21 cellular contexts compared by ENCODE assay signal in the genomic region with DNA sequence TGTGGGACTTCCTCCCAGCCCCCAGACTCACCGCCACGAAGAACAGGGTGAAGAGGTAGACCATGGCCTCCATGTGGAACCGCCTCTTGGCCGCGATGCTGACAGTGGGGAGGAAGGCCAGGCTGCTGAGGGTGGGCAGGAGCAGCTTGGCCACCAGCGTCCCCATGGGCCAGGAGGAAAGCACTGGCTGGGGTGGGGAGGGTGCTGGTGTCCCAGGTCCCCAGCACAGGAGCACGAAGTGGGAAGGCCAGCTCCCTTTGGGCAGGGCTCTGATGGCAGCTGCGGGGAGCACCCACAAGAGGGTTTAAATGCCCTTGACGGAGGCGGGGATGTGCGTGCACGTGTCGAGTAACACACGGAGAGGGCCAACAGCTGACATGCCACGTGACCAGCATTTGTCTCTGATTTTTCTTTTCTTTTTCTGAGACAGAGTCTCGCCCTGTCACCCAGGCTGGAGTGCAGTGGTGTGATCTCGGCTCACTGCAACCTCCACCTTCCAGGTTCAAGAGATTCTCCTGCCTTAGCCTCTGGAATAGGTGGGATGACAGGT. TPM values are rescaled to one million over a fixed set of nuclear protein-coding genes. Genes with fewer than 3 reads are reported as not detected.
DNase-seq lines count a peak whose midpoint lies in the region; ATAC-seq, FAIRE-seq and TF ChIP-seq lines count a peak whose summit lies in the region.
"Had no signal": no experiment of that assay in that cellular context is flagged by ENCODE, and none has a peak within 500 bp of the region (broad histone marks: within the 10 kb centered on the region; RNA-seq: fewer than 3 reads in every experiment).

A gene with protein sequence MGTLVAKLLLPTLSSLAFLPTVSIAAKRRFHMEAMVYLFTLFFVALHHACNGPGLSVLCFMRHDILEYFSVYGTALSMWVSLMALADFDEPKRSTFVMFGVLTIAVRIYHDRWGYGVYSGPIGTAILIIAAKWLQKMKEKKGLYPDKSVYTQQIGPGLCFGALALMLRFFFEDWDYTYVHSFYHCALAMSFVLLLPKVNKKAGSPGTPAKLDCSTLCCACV (minus strand): TSS at position 281 of the 550 bp plus-strand sequence. CDS start 115 bp downstream, at position 166.

- intact Hi-C loops in Right ventricle myocardium superior (cut with DNase I), result no loop called here

- TF ChIP-seq CTCF in right atrium auricular region (IDR thresholded peaks at IDR 0.05) (no peak), astrocyte (IDR thresholded peaks at IDR 0.05; ENCODE audit: insufficient read depth, low read depth, low read length) (no peak), osteocyte (IDR thresholded peaks at IDR 0.05) (no peak)

- no peaks in the 10 kb centered on the region for H3K79me1 ChIP-seq in mesendoderm (ENCODE audit: low read length)

- H2AFZ ChIP-seq in astrocyte (ENCODE audit: low read depth, low read length), result no peak within 1 kb of the TSS
- H2AFZ ChIP-seq: GM23248 had no signal

- H3K4me1 ChIP-seq in right atrium auricular region (peaks cover 0 to 33% of the 10 kb centered on the region in 2 donors), astrocyte (ENCODE audit: insufficient read depth, low read length) (peaks cover 8% of the 10 kb centered on the region), mesendoderm (ENCODE audit: control insufficient read depth, low read depth, low read length) (peaks cover 19% of the 10 kb centered on the region)

- peaks cover 5% of the 10 kb centered on the region for H3K36me3 Mint-ChIP-seq in astrocyte (ENCODE audit: low read depth, unreplicated experiment)
- H3K36me3 Mint-ChIP-seq in osteocyte (ENCODE audit: unreplicated experiment), result no peaks in the 10 kb centered on the region

- H3K27me3 Mint-ChIP-seq in astrocyte (ENCODE audit: low read depth, unreplicated experiment) (peaks cover 48% of the 10 kb centered on the region), osteocyte (ENCODE audit: unreplicated experiment) (no peaks in the 10 kb centered on the region)

- FAIRE-seq in astrocyte (lab: Jason Lieb, UNC), result no peak
- FAIRE-seq: GM12878, HTR-8/SVneo had no signal

- H4K8ac ChIP-seq in mesendoderm (ENCODE audit: low read depth, low read length), result no peak within 1 kb of the TSS

- H4K20me1 ChIP-seq in astrocyte (ENCODE audit: insufficient read depth, low read length), result no peaks in the 10 kb centered on the region

- DNase-seq in Right ventricle myocardium superior (peak; percentile 16), right atrium auricular region (ENCODE audit: low spot score) (no peak), astrocyte (ENCODE audit: low read depth) (no peak), mesendoderm (no peak), skeletal muscle cell (ENCODE audit: low read depth) (no peak), NCI-H526 treated with DMSO at 0.1 percent for 48 hours (lab: John Stamatoyannopoulos, UW) (no peak), osteocyte (ENCODE audit: extremely low spot score, unreplicated experiment) (no peak), ecto neural progenitor cell (ENCODE audit: low spot score) (no peak)
- DNase-seq: 8988T, DMS 273 treated with DMSO at 0.1 percent for 48 hours, GDM1, GM23248, NCI-H187 treated with DMSO at 0.1 percent for 48 hours, NCI-H2171, NCI-H446, PC-3 had no signal

- no peak within 1 kb of the TSS for H4K5ac ChIP-seq in mesendoderm (ENCODE audit: low read length)

- WGBS in mesendoderm (ENCODE audit: extremely low coverage, insufficient coverage, low lambda C conversion rate), result no CpG with 5 or more reads among the region's 17 CpGs

- H3K27ac Mint-ChIP-seq in astrocyte (ENCODE audit: unreplicated experiment) (peak within 1 kb of the TSS; percentile 10), osteocyte (ENCODE audit: unreplicated experiment) (no peak within 1 kb of the TSS)

- H3K4me3 Mint-ChIP-seq in astrocyte (ENCODE audit: unreplicated experiment) (no peak within 1 kb of the TSS), osteocyte (ENCODE audit: unreplicated experiment) (no peak within 1 kb of the TSS)

- peak within 1 kb of the TSS; percentile 83 for H3K56ac ChIP-seq in mesendoderm (ENCODE audit: low read length)

- H3K4me1 Mint-ChIP-seq in astrocyte (ENCODE audit: low read depth, unreplicated experiment) (peaks cover 20% of the 10 kb centered on the region), osteocyte (ENCODE audit: unreplicated experiment) (peaks cover 22% of the 10 kb centered on the region)

- H3K36me3 ChIP-seq in right atrium auricular region (no peaks in the 10 kb centered on the region), astrocyte (ENCODE audit: insufficient read depth, low read length) (no peaks in the 10 kb centered on the region), mesendoderm (ENCODE audit: control insufficient read depth, insufficient read depth, low read length) (no peaks in the 10 kb centered on the region)
- H3K36me3 ChIP-seq: BLaER1 treated with 17β-estradiol and CSF1 and Interleukin-3, amounts not matched to agents 10 nM and 100 nM had no signal

- no peak within 1 kb of the TSS for H3K27ac ChIP-seq in right atrium auricular region
- no peak within 1 kb of the TSS for H3K27ac ChIP-seq in astrocyte (ENCODE audit: low read depth, low read length)
- no peak within 1 kb of the TSS for H3K27ac ChIP-seq in mesendoderm (ENCODE audit: low read depth, low read length)
- H3K27ac ChIP-seq: BLaER1 treated with 17β-estradiol and CSF1 and Interleukin-3, amounts not matched to agents 10 nM and 100 nM; GM23248; HL-60; RWPE1 had no signal

- no peak within 1 kb of the TSS for H2BK120ac ChIP-seq in mesendoderm (ENCODE audit: low read depth, low read length)

- peak within 1 kb of the TSS; percentile 40 for H2BK5ac ChIP-seq in mesendoderm (ENCODE audit: low read length)

- H2BK15ac ChIP-seq in mesendoderm (replicated peaks; ENCODE audit: low read depth), result no peak within 1 kb of the TSS

- H3K9me3 ChIP-seq in right atrium auricular region (no peaks in the 10 kb centered on the region), astrocyte (ENCODE audit: insufficient read depth, low read depth, low read length) (no peaks in the 10 kb centered on the region)
- H3K9me3 ChIP-seq: BLaER1 treated with 17β-estradiol and CSF1 and Interleukin-3, amounts not matched to agents 10 nM and 100 nM had no signal

- no peak for ATAC-seq in Right ventricle myocardium superior (ENCODE audit: poor library complexity)
- ATAC-seq: GM12878, PC-3 had no signal

- H3K4me2 ChIP-seq in astrocyte (ENCODE audit: low read length), result no peak within 1 kb of the TSS
- H3K4me2 ChIP-seq in mesendoderm (ENCODE audit: low read length), result no peak within 1 kb of the TSS

- no peaks in the 10 kb centered on the region for H3K79me2 ChIP-seq in astrocyte (ENCODE audit: insufficient read depth, low read length)
- no peaks in the 10 kb centered on the region for H3K79me2 ChIP-seq in mesendoderm (ENCODE audit: control insufficient read depth, insufficient read depth, low read length)

- no peak within 1 kb of the TSS for H3K4ac ChIP-seq in mesendoderm (ENCODE audit: low read depth, low read length)

- H3K9me3 Mint-ChIP-seq in astrocyte (ENCODE audit: unreplicated experiment) (no peaks in the 10 kb centered on the region), osteocyte (ENCODE audit: unreplicated experiment) (no peaks in the 10 kb centered on the region)

- no peak within 1 kb of the TSS for H3K4me3 ChIP-seq in right atrium auricular region
- no peak within 1 kb of the TSS for H3K4me3 ChIP-seq in astrocyte (ENCODE audit: insufficient read depth, low read depth, low read length)
- H3K4me3 ChIP-seq in mesendoderm (ENCODE audit: low read length), result no peak within 1 kb of the TSS
- peak within 1 kb of the TSS; percentile 8 for H3K4me3 ChIP-seq in skeletal muscle cell (ENCODE audit: low read depth, low read length)
- H3K4me3 ChIP-seq: BLaER1 treated with 17β-estradiol and CSF1 and Interleukin-3, amounts not matched to agents 10 nM and 100 nM; GM12878; GM23248 had no signal

- no peak within 1 kb of the TSS for H3K23ac ChIP-seq in mesendoderm (ENCODE audit: low read length)

- H3K27me3 ChIP-seq in right atrium auricular region (no peaks in the 10 kb centered on the region), astrocyte (ENCODE audit: insufficient read depth, low read length) (peaks cover 37% of the 10 kb centered on the region), mesendoderm (ENCODE audit: insufficient read depth, low read length, poor library complexity) (no peaks in the 10 kb centered on the region)

- peak within 1 kb of the TSS; percentile 32 for H2AK5ac ChIP-seq in mesendoderm (ENCODE audit: low read length)

- H3K9ac ChIP-seq in astrocyte (ENCODE audit: low read length), result no peak within 1 kb of the TSS
- no peak within 1 kb of the TSS for H3K9ac ChIP-seq in mesendoderm (ENCODE audit: low read length)
- H3K9ac ChIP-seq: GM23248 had no signal

- H3K18ac ChIP-seq in mesendoderm (ENCODE audit: low read length), result no peak within 1 kb of the TSS

RNA-seq across cellular contexts. Expression of the gene that starts here (rescaled TPM):
- not detected for total RNA-seq in Right ventricle myocardium superior
- not detected for total RNA-seq in right atrium auricular region
- total RNA-seq in astrocyte, result not detected in 2 replicates
- polyA plus RNA-seq in mesendoderm (2013, experiment 1 of 2), result not detected
- 0.08 TPM for polyA plus RNA-seq in mesendoderm (2013, experiment 2 of 2)
- total RNA-seq in osteocyte, result not detected in 2 replicates
- total RNA-seq: GM12878, GM23248, PC-3 had no signal
- polyA plus RNA-seq: GM12878, GM23248 had no signal

Comparison
In these comparisons a context has a peak if more than half of its experiments do, and no peak if none do; other contexts are left out.
1. Peak in DNase-seq in Right ventricle myocardium superior; RNA of the gene not detected or under 1 TPM.